Comparison of ENCODE assay signal across 1 cellular context in genomic region chr19:50798116-50798942, GRCh38.
TF ChIP-seq lines count a peak whose summit lies in the region.

No MANE protein-coding gene starts in this region.

TF ChIP-seq in K562, 482 proteins besides CTCF, POLR2A, EP300 and RAD21:
- TF ChIP-seq SMAD1 (IDR thresholded peaks at IDR 0.05; ENCODE audit: low read depth, low read length, partially characterized antibody) (no peak), FIP1L1 (IDR thresholded peaks at IDR 0.05; ENCODE audit: low read depth, low read length, poor library complexity, severe bottlenecking) (peak; percentile 22), KDM4B (IDR thresholded peaks at IDR 0.05; ENCODE audit: borderline replicate concordance in 2 of 2, low read depth in 1 of 2) (no peak), FOXM1 (IDR thresholded peaks at IDR 0.05; ENCODE audit: low read depth) (no peak), FOXM1 (CRISPR knock-in tag; IDR thresholded peaks at IDR 0.05; ENCODE audit: low read depth) (peak; percentile 57; the same call in 1 of the 2 replicates), NFIC (IDR thresholded peaks at IDR 0.05) (peak; percentile 53; the same call in 1 of the 2 replicates), CBFB (CRISPR knock-in tag; IDR thresholded peaks at IDR 0.05) (peak; percentile 83), TSHZ1 (CRISPR knock-in tag; IDR thresholded peaks at IDR 0.05) (no peak), POLR2AphosphoS2 (IDR thresholded peaks at IDR 0.05; ENCODE audit: low read length) (peak; percentile 7; the same call in 1 of the 2 replicates), E2F1 (CRISPR knock-in tag; IDR thresholded peaks at IDR 0.05) (0 out of 2 replicates have a peak, but pooled peaks have one; percentile 51), POLR2B (IDR thresholded peaks at IDR 0.05; ENCODE audit: low read depth, partially characterized antibody) (peak; percentile 8), GABPB2 (CRISPR knock-in tag; conservative IDR thresholded peaks at IDR 0.05) (no peak), ZFX (CRISPR knock-in tag; IDR thresholded peaks at IDR 0.05) (peak; percentile 35; the same call in 1 of the 2 replicates), RBM22 (IDR thresholded peaks at IDR 0.05; ENCODE audit: low read depth, low read length, poor library complexity, severe bottlenecking) (peak; percentile 36), POLR2G (IDR thresholded peaks at IDR 0.05; ENCODE audit: low read depth, low read length) (peak; percentile 56; the same call in 1 of the 2 replicates), IRF9 (tag; IDR thresholded peaks at IDR 0.05) (no peak), YY1 (IDR thresholded peaks at IDR 0.05; ENCODE audit: borderline replicate concordance in 1 of 3, control insufficient read depth in 1 of 3, extremely low read depth in 1 of 3, insufficient read depth in 3 of 3, insufficient read length in 1 of 3, insufficient replicate concordance in 2 of 3, low read depth in 1 of 3, low read length in 2 of 3) (peak in 1 of 3 experiments; percentile 7), RBFOX2 (IDR thresholded peaks at IDR 0.05; ENCODE audit: low read depth, low read length) (peak; percentile 73), SUPT5H (IDR thresholded peaks at IDR 0.05) (peak; percentile 28), ZNF263 (CRISPR knock-in tag; IDR thresholded peaks at IDR 0.05; ENCODE audit: borderline replicate concordance) (peak; percentile 68; the same call in 1 of the 2 replicates), IRF1 (CRISPR knock-in tag; IDR thresholded peaks at IDR 0.05; ENCODE audit: borderline replicate concordance) (no peak), SPI1 (IDR thresholded peaks at IDR 0.05; ENCODE audit: borderline replicate concordance, low read depth, low read length) (peak; percentile 10; the same call in 1 of the 2 replicates)
- TF ChIP-seq, protein P1, sequence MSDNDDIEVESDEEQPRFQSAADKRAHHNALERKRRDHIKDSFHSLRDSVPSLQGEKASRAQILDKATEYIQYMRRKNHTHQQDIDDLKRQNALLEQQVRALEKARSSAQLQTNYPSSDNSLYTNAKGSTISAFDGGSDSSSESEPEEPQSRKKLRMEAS (CRISPR knock-in tag; IDR thresholded peaks at IDR 0.05) = peak; percentile 30; the same call in 1 of the 2 replicates
